15 cellular contexts compared by ENCODE assay signal in genomic region chr9:12797037-12797436, GRCh38. TPM values are rescaled to one million over a fixed set of nuclear protein-coding genes. Genes with fewer than 3 reads are reported as not detected.
"Had no signal": no experiment of that assay in that cellular context is flagged by ENCODE, and none has a peak within 500 bp of the region (broad histone marks: within the 10 kb centered on the region; RNA-seq: fewer than 3 reads in every experiment).

No MANE protein-coding gene starts in this region.

- H3K27me3 ChIP-seq: body of pancreas, pancreas, stomach, thyroid gland had no signal

- H3K9me3 ChIP-seq: lower lobe of right lung, pancreas, stomach, thyroid gland had no signal

- H3K27me3 Mint-ChIP-seq: activated naive CD4-positive, alpha-beta T cell treated with anti-CD3 and anti-CD28 coated beads, Interleukin-2, amount 50 U/mL, for 24 hours; dendritic cell treated with granulocyte-macrophage colony-stimulating factor and Interleukin-4, amounts not matched to agents 40 ng/mL and 50 ng/mL, for 4 days had no signal

- H3K4me1 Mint-ChIP-seq: activated naive CD4-positive, alpha-beta T cell treated with anti-CD3 and anti-CD28 coated beads, Interleukin-2, amount 50 U/mL, for 24 hours; natural killer cell had no signal

- H3K4me3 Mint-ChIP-seq: activated naive CD4-positive, alpha-beta T cell treated with anti-CD3 and anti-CD28 coated beads, Interleukin-2, amount 50 U/mL, for 24 hours; dendritic cell treated with granulocyte-macrophage colony-stimulating factor and Interleukin-4, amounts not matched to agents 40 ng/mL and 50 ng/mL, for 4 days; natural killer cell had no signal

- H3K4me3 ChIP-seq: body of pancreas, lower lobe of right lung, pancreas, stomach, thyroid gland had no signal

- H3K27ac Mint-ChIP-seq: activated naive CD4-positive, alpha-beta T cell treated with anti-CD3 and anti-CD28 coated beads, Interleukin-2, amount 50 U/mL, for 24 hours; dendritic cell treated with granulocyte-macrophage colony-stimulating factor and Interleukin-4, amounts not matched to agents 40 ng/mL and 50 ng/mL, for 4 days; natural killer cell had no signal

- H3K36me3 ChIP-seq: lower lobe of right lung, pancreas, stomach, thyroid gland had no signal

- H3K27ac ChIP-seq: lower lobe of right lung, pancreas, thyroid gland had no signal

- H3K9me3 Mint-ChIP-seq: activated naive CD4-positive, alpha-beta T cell treated with anti-CD3 and anti-CD28 coated beads, Interleukin-2, amount 50 U/mL, for 24 hours; dendritic cell treated with granulocyte-macrophage colony-stimulating factor and Interleukin-4, amounts not matched to agents 40 ng/mL and 50 ng/mL, for 4 days had no signal

- DNase-seq: activated CD4-positive, alpha-beta T cell treated with anti-CD3 and anti-CD28 coated beads, Interleukin-2, amount 50 U/mL, for 1 hour; body of pancreas; erythroblast; hypothalamus; left cardiac atrium; lower lobe of right lung; natural killer cell; pancreas; stimulated activated CD4-positive, alpha-beta T cell treated with anti-CD3 and anti-CD28 coated beads, Interleukin-4, amount 100 ng/mL, for 4 hours; stomach; T-helper 2 cell; thyroid gland had no signal

- ATAC-seq: body of pancreas, left cardiac atrium, lower lobe of right lung, natural killer cell, pancreas had no signal

- H3K36me3 Mint-ChIP-seq: activated naive CD4-positive, alpha-beta T cell treated with anti-CD3 and anti-CD28 coated beads, Interleukin-2, amount 50 U/mL, for 24 hours; natural killer cell had no signal

RNA-seq across cellular contexts. Expression of gene LURAP1L, which starts 22.2 kb away (rescaled TPM):
- total RNA-seq: activated CD8-positive, alpha-beta memory T cell treated with anti-CD3 and anti-CD28 coated beads for 36 hours; natural killer cell had no signal
